13 cellular contexts compared by ENCODE assay signal in the genomic region with DNA sequence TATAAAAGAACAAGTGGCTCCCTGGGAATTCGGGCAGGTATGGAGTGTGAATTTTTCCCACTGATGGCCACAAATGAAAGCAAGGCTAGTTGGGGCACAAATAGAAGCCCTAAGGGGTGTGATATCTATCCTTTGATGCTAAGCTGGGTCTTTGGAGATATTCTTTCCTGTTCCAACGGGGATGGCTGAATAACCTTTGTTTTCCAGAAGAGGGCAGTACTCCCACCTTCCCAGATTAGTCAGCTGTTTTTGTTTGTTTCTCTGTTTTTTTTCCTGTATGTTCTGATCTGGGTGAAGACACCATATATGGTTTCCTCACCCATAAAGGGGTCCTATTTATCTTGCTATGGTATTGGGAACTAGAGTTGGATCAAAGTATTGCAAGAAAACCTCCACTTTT.
A peak's percentile ranks its signal among the peaks of the same experiment; 100 is the strongest.
DNase-seq lines count a peak whose midpoint lies in the region; TF ChIP-seq lines count a peak whose summit lies in the region.
"Had no signal": no experiment of that assay in that cellular context is flagged by ENCODE, and none has a peak within 500 bp of the region (broad histone marks: within the 10 kb centered on the region; RNA-seq: fewer than 3 reads in every experiment).

No MANE protein-coding gene starts in this region.

- peaks cover 4% of the 10 kb centered on the region for H3K27me3 Mint-ChIP-seq in nephron (ENCODE audit: low read depth)
- H3K27me3 Mint-ChIP-seq: activated naive CD8-positive, alpha-beta T cell treated with anti-CD3 and anti-CD28 coated beads, Interleukin-2, amount 10 ng/mL, durations not matched to agents 7 days and 5 days had no signal

- DNase-seq in GM12865 (ENCODE audit: low read depth) (no peak), NAMALWA (ENCODE audit: low spot score) (peak; percentile 4), choroid plexus epithelial cell (ENCODE audit: low read depth) (peak; percentile 4), NCI-H2029 treated with DMSO at 0.1 percent for 48 hours (lab: John Stamatoyannopoulos, UW) (no peak), GM10248 (ENCODE audit: extremely low spot score) (no peak), COLO668 (lab: John Stamatoyannopoulos, UW; ENCODE audit: unreplicated experiment) (no peak)
- DNase-seq: activated CD8-positive, alpha-beta T cell treated with anti-CD3 and anti-CD28 coated beads, Interleukin-2, amount 10 ng/mL, durations not matched to agents 7 days and 5 days; activated naive CD8-positive, alpha-beta T cell treated with anti-CD3 and anti-CD28 coated beads, Interleukin-2, amount 10 ng/mL, durations not matched to agents 7 days and 5 days; effector CD8-positive, alpha-beta T cell; GOT3; SW 1271; uterus had no signal

- POLR2A ChIA-PET in GM10248 (lab: Yijun Ruan, JAX): no interaction called here

- H3K9me3 Mint-ChIP-seq in nephron: peaks cover 9% of the 10 kb centered on the region

- H3K27ac Mint-ChIP-seq in nephron: no peak overlapping the region
- H3K27ac Mint-ChIP-seq: activated CD8-positive, alpha-beta T cell treated with anti-CD3 and anti-CD28 coated beads, Interleukin-2, amount 10 ng/mL, durations not matched to agents 7 days and 5 days; activated naive CD8-positive, alpha-beta T cell treated with anti-CD3 and anti-CD28 coated beads, Interleukin-2, amount 10 ng/mL, durations not matched to agents 7 days and 5 days had no signal

- H3K4me3 ChIP-seq in GM12865 (ENCODE audit: low read depth, low read length) (no peak overlapping the region), choroid plexus epithelial cell (ENCODE audit: low read depth, low read length) (no peak overlapping the region)
- H3K4me3 ChIP-seq: uterus had no signal

- no peak overlapping the region for H3K4me3 Mint-ChIP-seq in nephron
- H3K4me3 Mint-ChIP-seq: activated CD8-positive, alpha-beta T cell treated with anti-CD3 and anti-CD28 coated beads, Interleukin-2, amount 10 ng/mL, durations not matched to agents 7 days and 5 days; activated naive CD8-positive, alpha-beta T cell treated with anti-CD3 and anti-CD28 coated beads, Interleukin-2, amount 10 ng/mL, durations not matched to agents 7 days and 5 days had no signal

- TF ChIP-seq CTCF in GM12865 (IDR thresholded peaks at IDR 0.05; ENCODE audit: insufficient read depth, low read depth, low read length, missing control alignments): peak; percentile 21
- peak; percentile 29 for TF ChIP-seq CTCF in choroid plexus epithelial cell (conservative IDR thresholded peaks at IDR 0.05; ENCODE audit: low read depth, low read length)
- peak in 2 of 3 experiments; percentile 13 to 16 for TF ChIP-seq CTCF in nephron (IDR thresholded peaks at IDR 0.05; ENCODE audit: unreplicated experiment in 3 of 3)
- TF ChIP-seq CTCF in GM10248 (IDR thresholded peaks at IDR 0.05; ENCODE audit: control extremely low read depth, extremely low read depth, low read depth, missing control alignments): no peak

- H3K4me1 Mint-ChIP-seq in nephron: no peaks in the 10 kb centered on the region
- H3K4me1 Mint-ChIP-seq: activated naive CD8-positive, alpha-beta T cell treated with anti-CD3 and anti-CD28 coated beads, Interleukin-2, amount 10 ng/mL, durations not matched to agents 7 days and 5 days had no signal

- H3K36me3 Mint-ChIP-seq in nephron (ENCODE audit: low read depth): no peaks in the 10 kb centered on the region
- H3K36me3 Mint-ChIP-seq: activated naive CD8-positive, alpha-beta T cell treated with anti-CD3 and anti-CD28 coated beads, Interleukin-2, amount 10 ng/mL, durations not matched to agents 7 days and 5 days had no signal

- CTCF ChIA-PET in GM10248 (lab: Yijun Ruan, JAX): no interaction called here

Comparison
In these comparisons a context has a peak if more than half of its experiments do, and no peak if none do; other contexts are left out.
1. DNase-seq: peak in NAMALWA (single experiment) and choroid plexus epithelial cell (single experiment); none in GM12865 (single experiment), NCI-H2029 treated with DMSO at 0.1 percent for 48 hours (single experiment), GM10248 (single experiment) and COLO668 (single experiment).